In the genomic region with DNA sequence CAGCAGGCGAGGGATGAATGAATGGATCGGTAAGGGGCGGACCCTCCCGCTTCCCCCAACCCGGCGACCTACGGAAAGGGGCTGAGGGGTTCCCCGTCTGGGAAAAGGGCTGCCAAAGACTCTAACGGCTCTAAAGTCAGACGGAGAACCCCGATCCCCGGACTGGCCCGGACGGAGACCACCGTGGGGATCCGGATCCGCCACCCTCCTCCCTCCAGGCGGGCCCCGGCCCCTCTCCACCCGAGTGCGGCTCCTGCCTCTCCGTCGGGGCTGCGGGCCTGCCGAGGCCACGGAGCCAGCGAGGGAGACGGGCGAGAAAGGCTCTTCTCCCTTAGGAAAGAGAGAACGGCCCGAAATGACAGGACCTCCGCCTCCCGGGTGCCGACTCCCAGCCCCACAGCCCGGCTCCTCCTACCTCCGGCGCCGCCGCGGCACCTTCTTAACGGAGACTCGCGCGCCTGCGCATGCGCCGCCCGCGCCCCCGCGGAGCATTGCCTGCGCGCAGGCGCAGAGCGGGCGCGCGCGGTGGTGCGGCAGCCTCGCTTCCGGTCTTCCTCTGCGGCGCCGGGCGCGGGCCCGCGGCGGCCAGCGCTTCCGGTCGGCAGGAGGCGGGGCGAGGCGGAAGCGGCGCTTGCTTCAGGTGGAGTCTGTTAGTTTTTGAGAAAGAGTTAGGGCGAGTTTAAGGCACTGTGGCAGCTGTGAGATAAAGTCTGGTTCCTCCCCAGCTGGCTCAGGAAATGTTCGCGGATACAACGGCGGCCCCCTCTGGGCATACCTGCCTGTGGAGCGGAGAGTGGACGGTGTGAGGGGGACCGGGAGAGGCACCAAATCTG, we compare ENCODE assay signal across 1 cellular context.
TF ChIP-seq lines count a peak whose summit lies in the region.

Gene SLX4 (minus strand): TSS at position 462 of the 833 bp plus-strand sequence. CDS start 2,642 bp downstream, outside the sequence.

TF ChIP-seq in HCT116, 20 proteins besides CTCF, POLR2A, EP300 and RAD21 (continued from another document):
- TF ChIP-seq EZH2phosphoT487 (IDR thresholded peaks at IDR 0.05; ENCODE audit: borderline replicate concordance) (no peak), ZBTB33 (IDR thresholded peaks at IDR 0.05; ENCODE audit: extremely low read depth, insufficient replicate concordance, low read length) (no peak), SP1 (IDR thresholded peaks at IDR 0.05; ENCODE audit: low read depth) (no peak), FOSL1 (IDR thresholded peaks at IDR 0.05; ENCODE audit: low read depth) (no peak)
- TF ChIP-seq, protein P1, sequence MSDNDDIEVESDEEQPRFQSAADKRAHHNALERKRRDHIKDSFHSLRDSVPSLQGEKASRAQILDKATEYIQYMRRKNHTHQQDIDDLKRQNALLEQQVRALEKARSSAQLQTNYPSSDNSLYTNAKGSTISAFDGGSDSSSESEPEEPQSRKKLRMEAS (IDR thresholded peaks at IDR 0.05): no peak
